ENCODE assay signal across 10 cellular contexts in the genomic region with DNA sequence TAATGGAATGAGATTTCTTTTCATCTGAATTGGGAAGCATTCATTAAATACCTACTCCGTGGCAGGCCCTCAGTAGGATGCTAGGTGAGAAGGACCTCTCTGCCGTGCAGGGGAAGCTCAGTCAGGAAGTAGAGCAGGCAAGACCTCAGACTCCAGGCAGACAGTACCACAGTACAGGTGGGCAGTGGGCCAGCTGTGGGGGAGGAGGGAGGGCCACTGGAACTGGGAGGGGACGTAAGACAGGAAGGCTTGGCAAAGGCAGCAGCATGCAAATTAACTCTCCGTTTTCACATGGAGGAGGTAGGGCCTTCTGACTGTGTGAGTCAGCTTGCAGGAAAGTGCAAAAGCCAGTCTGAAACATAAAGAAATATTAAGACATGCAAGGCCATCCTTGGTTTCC.
DNase-seq lines count a peak whose midpoint lies in the region; ATAC-seq, FAIRE-seq and TF ChIP-seq lines count a peak whose summit lies in the region.
"Had no signal": no experiment of that assay in that cellular context is flagged by ENCODE, and none has a peak within 500 bp of the region (broad histone marks: within the 10 kb centered on the region; RNA-seq: fewer than 3 reads in every experiment).

No MANE protein-coding gene starts in this region.

- H3K9me3 ChIP-seq in esophagus muscularis mucosa (no peaks in the 10 kb centered on the region), ovary (no peaks in the 10 kb centered on the region), small intestine (ENCODE audit: control insufficient read depth, low read depth) (no peaks in the 10 kb centered on the region)

- H3K4me3 Mint-ChIP-seq in activated CD8-positive, alpha-beta memory T cell treated with anti-CD3 and anti-CD28 coated beads, Interleukin-2, amount 10 ng/mL, durations not matched to agents 7 days and 5 days: no peak overlapping the region
- H3K4me3 Mint-ChIP-seq: memory B cell had no signal

- FAIRE-seq in small intestine (lab: Jason Lieb, UNC): no peak
- FAIRE-seq: TTC549 had no signal

- H3K27me3 ChIP-seq in esophagus muscularis mucosa (no peaks in the 10 kb centered on the region), ovary (no peaks in the 10 kb centered on the region), small intestine (ENCODE audit: control insufficient read depth in 2 of 2, insufficient read depth in 2 of 2, low read length in 2 of 2) (no peaks in the 10 kb centered on the region)

- TF ChIP-seq POLR2A in esophagus muscularis mucosa (IDR thresholded peaks at IDR 0.05; ENCODE audit: low read depth) (no peak), ovary (IDR thresholded peaks at IDR 0.05) (no peak)

- H3K27ac Mint-ChIP-seq in activated CD8-positive, alpha-beta memory T cell treated with anti-CD3 and anti-CD28 coated beads, Interleukin-2, amount 10 ng/mL, durations not matched to agents 7 days and 5 days: no peak overlapping the region
- H3K27ac Mint-ChIP-seq: memory B cell had no signal

- no peak for ATAC-seq in activated CD8-positive, alpha-beta memory T cell treated with anti-CD3 and anti-CD28 coated beads, Interleukin-2, amount 10 ng/mL, durations not matched to agents 7 days and 5 days

- intact Hi-C loops in esophagus muscularis mucosa (cut with DNase I): loop anchor here (10.0 kb wide), 1 partner anchor 52 kb away; no protein-coding TSS in a partner anchor
- intact Hi-C loops in ovary (cut with DNase I): no loop called here

- TF ChIP-seq EP300 in esophagus muscularis mucosa (IDR thresholded peaks at IDR 0.05) (no peak), ovary (IDR thresholded peaks at IDR 0.05) (no peak)

- TF ChIP-seq CTCF in esophagus muscularis mucosa (IDR thresholded peaks at IDR 0.05): no peak
- no peak for TF ChIP-seq CTCF in ovary (IDR thresholded peaks at IDR 0.05)

- peaks cover 12 to 22% (median 16%) of the 10 kb centered on the region in 4 donors for H3K4me1 ChIP-seq in esophagus muscularis mucosa
- no peaks in the 10 kb centered on the region for H3K4me1 ChIP-seq in ovary (ENCODE audit: insufficient read depth)
- H3K4me1 ChIP-seq in small intestine (ENCODE audit: control insufficient read depth in 2 of 2, insufficient read depth in 1 of 2, low read depth in 1 of 2, low read length in 1 of 2): no peaks in the 10 kb centered on the region

- DNase-seq in AG08396 (ENCODE audit: low spot score) (peak; percentile 29), HCEC 1CT (peak; percentile 4), NCI-H774 (lab: John Stamatoyannopoulos, UW) (peak; percentile 8), esophagus muscularis mucosa (ENCODE audit: extremely low spot score) (peak; percentile 93), ovary (peak; percentile 42 to 82 (median 78)), small intestine (no peak)
- no peak for DNase-seq in activated T-cell treated with anti-CD3 and anti-CD28 coated beads, Interleukin-2, amount 50 U/mL, for 48 hours
- no peak for DNase-seq in activated CD8-positive, alpha-beta memory T cell treated with anti-CD3 and anti-CD28 coated beads, Interleukin-2, amount 10 ng/mL, durations not matched to agents 7 days and 5 days

- H3K36me3 ChIP-seq in esophagus muscularis mucosa: no peaks in the 10 kb centered on the region
- H3K36me3 ChIP-seq in ovary: no peaks in the 10 kb centered on the region
- H3K36me3 ChIP-seq in small intestine (ENCODE audit: control insufficient read depth in 2 of 2, insufficient read depth in 2 of 2, low read length in 2 of 2): no peaks in the 10 kb centered on the region

- 15% methylated on average over 4 of the region's 4 CpGs for WGBS in esophagus muscularis mucosa
- 12 to 21% (median 21%) methylated on average over 4 of the region's 4 CpGs for WGBS in ovary, 3 donors
- WGBS in small intestine, 3 donors: 31 to 33% (median 32%) methylated on average over 4 of the region's 4 CpGs

- H3K27ac ChIP-seq in esophagus muscularis mucosa (replicated peaks in 1 of 4) (peak overlapping the region in 2 of 4 donors; percentile 30 to 45), ovary (no peak overlapping the region), small intestine (ENCODE audit: low read depth in 1 of 2, low read length in 1 of 2) (no peak overlapping the region)

- CTCF ChIA-PET in activated CD8-positive, alpha-beta memory T cell treated with anti-CD3 and anti-CD28 coated beads, Interleukin-2, amount 10 ng/mL, durations not matched to agents 7 days and 5 days (lab: Charles Lee): no interaction called here

- H3K27me3 Mint-ChIP-seq in activated CD8-positive, alpha-beta memory T cell treated with anti-CD3 and anti-CD28 coated beads, Interleukin-2, amount 10 ng/mL, durations not matched to agents 7 days and 5 days: no peaks in the 10 kb centered on the region

- no peaks in the 10 kb centered on the region for H3K4me1 Mint-ChIP-seq in activated CD8-positive, alpha-beta memory T cell treated with anti-CD3 and anti-CD28 coated beads, Interleukin-2, amount 10 ng/mL, durations not matched to agents 7 days and 5 days

- H3K4me3 ChIP-seq in esophagus muscularis mucosa (no peak overlapping the region), ovary (no peak overlapping the region), small intestine (ENCODE audit: low read depth in 1 of 2, low read length in 2 of 2) (no peak overlapping the region)

- H3K36me3 Mint-ChIP-seq in activated CD8-positive, alpha-beta memory T cell treated with anti-CD3 and anti-CD28 coated beads, Interleukin-2, amount 10 ng/mL, durations not matched to agents 7 days and 5 days: no peaks in the 10 kb centered on the region
- H3K36me3 Mint-ChIP-seq: memory B cell had no signal

- no peaks in the 10 kb centered on the region for H3K9me3 Mint-ChIP-seq in activated CD8-positive, alpha-beta memory T cell treated with anti-CD3 and anti-CD28 coated beads, Interleukin-2, amount 10 ng/mL, durations not matched to agents 7 days and 5 days (ENCODE audit: low read depth)

Comparison
In these comparisons a context has a peak if more than half of its experiments do, and no peak if none do; other contexts are left out.
1. DNase-seq: peak in AG08396 (single experiment), HCEC 1CT (single experiment), NCI-H774 (single experiment), esophagus muscularis mucosa (single experiment) and ovary (5 of 5); none in activated T-cell treated with anti-CD3 and anti-CD28 coated beads, Interleukin-2, amount 50 U/mL, for 48 hours (0 of 2), small intestine (single experiment) and activated CD8-positive, alpha-beta memory T cell treated with anti-CD3 and anti-CD28 coated beads, Interleukin-2, amount 10 ng/mL, durations not matched to agents 7 days and 5 days (single experiment).